In the genomic region with DNA sequence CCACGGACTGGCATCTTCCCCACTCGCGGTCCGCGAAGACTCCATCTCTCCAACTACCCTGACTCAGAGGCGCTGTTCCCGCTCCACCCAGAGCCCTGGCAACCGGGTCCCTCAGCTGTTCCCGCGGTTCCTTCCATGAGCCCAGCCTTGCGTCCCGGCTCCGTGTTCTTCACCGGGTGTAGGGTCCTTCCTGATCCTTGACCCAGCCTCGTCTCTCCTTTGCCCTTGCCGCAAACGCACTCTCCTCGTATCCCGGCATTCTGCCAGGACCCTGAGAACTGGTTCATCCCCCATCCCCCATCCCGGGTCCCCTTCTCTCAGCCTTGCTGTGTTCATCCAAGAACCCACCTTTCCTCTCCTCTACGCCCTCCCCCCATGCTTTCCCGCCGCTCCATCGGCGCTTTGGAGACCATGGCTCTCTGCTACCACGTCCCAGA, we compare ENCODE assay signal across 8 cellular contexts. TPM values are rescaled to one million over a fixed set of nuclear protein-coding genes. Genes with fewer than 3 reads are reported as not detected.
DNase-seq lines count a peak whose midpoint lies in the region; ATAC-seq and TF ChIP-seq lines count a peak whose summit lies in the region.

No MANE protein-coding gene starts in this region.

- no peaks in the 10 kb centered on the region for H3K27me3 ChIP-seq in GM23248 (replicated peaks; ENCODE audit: insufficient read depth)

- no peaks in the 10 kb centered on the region for H3K9me3 Mint-ChIP-seq in activated CD4-positive, alpha-beta memory T cell treated with anti-CD3 and anti-CD28 coated beads, Interleukin-2, amount 10 ng/mL, durations not matched to agents 7 days and 5 days

- H3K4me1 ChIP-seq in GM23248 (ENCODE audit: insufficient read depth) = no peaks in the 10 kb centered on the region; the same call in 1 of the 2 replicates

- H2AFZ ChIP-seq in GM23248 = peak overlapping the region; percentile 76

- no peaks in the 10 kb centered on the region for H3K36me3 ChIP-seq in GM23248 (ENCODE audit: low read depth)

- in situ Hi-C loops in GM23248 (cut with MboI) = no loop called here

- H3K9me3 ChIP-seq in GM23248 (ENCODE audit: low read depth) = no peaks in the 10 kb centered on the region

- no peak for TF ChIP-seq CTCF in 22Rv1 (IDR thresholded peaks at IDR 0.05)

- peaks cover 77% of the 10 kb centered on the region for H3K27me3 Mint-ChIP-seq in activated CD4-positive, alpha-beta memory T cell treated with anti-CD3 and anti-CD28 coated beads, Interleukin-2, amount 10 ng/mL, durations not matched to agents 7 days and 5 days

- peak overlapping the region; percentile 70 for H3K9ac ChIP-seq in GM23248

- ATAC-seq in HG03520 (IDR thresholded peaks at IDR 0.05; ENCODE audit: unreplicated experiment) = no peak

- H3K27ac ChIP-seq in 22Rv1 (peak overlapping the region; percentile 87), GM23248 (0 out of 2 replicates have a peak overlapping the region, but pooled peaks have one; percentile 68)

- CTCF ChIA-PET in activated CD4-positive, alpha-beta memory T cell treated with anti-CD3 and anti-CD28 coated beads, Interleukin-2, amount 10 ng/mL, durations not matched to agents 7 days and 5 days (lab: Charles Lee) = interaction anchor here (1.7 to 2.4 kb wide), 3 partner anchors 20 to 99 kb away, joined by 8 to 23 read pairs (median 10); a partner anchor contains a TSS

- no peaks in the 10 kb centered on the region for H3K79me2 ChIP-seq in GM23248 (ENCODE audit: insufficient read depth)

- WGBS in GM23248 (ENCODE audit: low coverage in 1 of 2, low lambda C conversion rate in 2 of 2, missing lambda C conversion rate in 2 of 2), 2 experiments = 4 to 6% methylated on average over 25 to 26 of the region's 26 CpGs

- no peaks in the 10 kb centered on the region for H3K9me2 ChIP-seq in GM23248 (ENCODE audit: insufficient read depth)

- H3K27ac Mint-ChIP-seq in activated CD4-positive, alpha-beta memory T cell treated with anti-CD3 and anti-CD28 coated beads, Interleukin-2, amount 10 ng/mL, durations not matched to agents 7 days and 5 days = peak overlapping the region; percentile 56

- peaks cover 21% of the 10 kb centered on the region for H3K36me3 Mint-ChIP-seq in activated CD4-positive, alpha-beta memory T cell treated with anti-CD3 and anti-CD28 coated beads, Interleukin-2, amount 10 ng/mL, durations not matched to agents 7 days and 5 days (ENCODE audit: low read depth)

- H3K4me3 ChIP-seq in GM23248 (peak overlapping the region; percentile 72), iPS-11a (ENCODE audit: low read depth, low read length) (peak overlapping the region; percentile 41)

- peak; percentile 73 for DNase-seq in GM23248
- DNase-seq in activated CD4-positive, alpha-beta memory T cell treated with anti-CD3 and anti-CD28 coated beads, Interleukin-2, amount 10 ng/mL, durations not matched to agents 7 days and 5 days = no peak
- no peak for DNase-seq in putamen (ENCODE audit: low spot score)
- DNase-seq in COLO829 (ENCODE audit: low spot score) = no peak
- no peak for DNase-seq in NCI-H2029 (lab: John Stamatoyannopoulos, UW)

- H3K4me1 Mint-ChIP-seq in activated CD4-positive, alpha-beta memory T cell treated with anti-CD3 and anti-CD28 coated beads, Interleukin-2, amount 10 ng/mL, durations not matched to agents 7 days and 5 days = peaks cover 86% of the 10 kb centered on the region

- 0 out of 2 replicates have a peak, but pooled peaks cover 9% of the 10 kb centered on the region for H3F3A ChIP-seq in GM23248 (ENCODE audit: insufficient read depth)

- H4K20me1 ChIP-seq in GM23248 (ENCODE audit: insufficient read depth) = no peaks in the 10 kb centered on the region

- peak overlapping the region; percentile 65 for H3K4me3 Mint-ChIP-seq in activated CD4-positive, alpha-beta memory T cell treated with anti-CD3 and anti-CD28 coated beads, Interleukin-2, amount 10 ng/mL, durations not matched to agents 7 days and 5 days

- POLR2A ChIA-PET in activated CD4-positive, alpha-beta memory T cell treated with anti-CD3 and anti-CD28 coated beads, Interleukin-2, amount 10 ng/mL, durations not matched to agents 7 days and 5 days (lab: Charles Lee) = interaction anchor here (2.3 to 8.9 kb wide), 2 partner anchors 20 to 90 kb away, joined by 9 to 105 read pairs; a partner anchor contains a TSS

- H3K4me2 ChIP-seq in GM23248 (ENCODE audit: unreplicated experiment) = peak overlapping the region; percentile 80

RNA-seq across cellular contexts. Expression of a gene that starts 0.7 kb away (rescaled TPM):
- total RNA-seq in GM23248 (2014; rRNA removed; shearing (Covaris generic)) = 45.4 and 48.7 TPM in 2 replicates
- 8.8 and 9.8 TPM in 2 replicates for polyA plus RNA-seq in GM23248 (2016; fragmentation: Nextera tagmentation; extraction: Ambion mirVana)
- total RNA-seq in activated CD4-positive, alpha-beta memory T cell treated with anti-CD3 and anti-CD28 coated beads, Interleukin-2, amount 10 ng/mL, durations not matched to agents 7 days and 5 days = 1 to 10 TPM in 1 of 2 experiments, under 1 TPM in 1; 0.53 to 1.1 TPM

RNA-seq across cellular contexts. Expression of a gene that starts 3.7 kb away (rescaled TPM):
- total RNA-seq in GM23248 (2014; rRNA removed; shearing (Covaris generic)) = 1.1 and 3.7 TPM in 2 replicates
- 0.44 and 1.3 TPM in 2 replicates for polyA plus RNA-seq in GM23248 (2016; fragmentation: Nextera tagmentation; extraction: Ambion mirVana)
- 1 to 10 TPM; 1.5 to 2.0 TPM for total RNA-seq in activated CD4-positive, alpha-beta memory T cell treated with anti-CD3 and anti-CD28 coated beads, Interleukin-2, amount 10 ng/mL, durations not matched to agents 7 days and 5 days

RNA-seq across cellular contexts. Expression of a gene that starts 19.2 kb away (rescaled TPM):
- total RNA-seq in GM23248 (2014; rRNA removed; shearing (Covaris generic)) = 1.8 and 2.5 TPM in 2 replicates
- 1.4 and 1.8 TPM in 2 replicates for polyA plus RNA-seq in GM23248 (2016; fragmentation: Nextera tagmentation; extraction: Ambion mirVana)
- total RNA-seq in activated CD4-positive, alpha-beta memory T cell treated with anti-CD3 and anti-CD28 coated beads, Interleukin-2, amount 10 ng/mL, durations not matched to agents 7 days and 5 days = 1 to 10 TPM; 1.0 to 1.4 TPM

RNA-seq across cellular contexts. Expression of a gene that starts 19.5 kb away (rescaled TPM):
- total RNA-seq in GM23248 (2014; rRNA removed; shearing (Covaris generic)) = 21.6 and 22.3 TPM in 2 replicates
- polyA plus RNA-seq in GM23248 (2016; fragmentation: Nextera tagmentation; extraction: Ambion mirVana) = 23.6 and 24.4 TPM in 2 replicates
- total RNA-seq in activated CD4-positive, alpha-beta memory T cell treated with anti-CD3 and anti-CD28 coated beads, Interleukin-2, amount 10 ng/mL, durations not matched to agents 7 days and 5 days = 10 to 100 TPM; 23.8 to 24.3 TPM

RNA-seq across cellular contexts. Expression of a gene that starts 25.4 kb away (rescaled TPM):
- 46.6 and 50.2 TPM in 2 replicates for total RNA-seq in GM23248 (2014; rRNA removed; shearing (Covaris generic))
- 48.9 and 49.2 TPM in 2 replicates for polyA plus RNA-seq in GM23248 (2016; fragmentation: Nextera tagmentation; extraction: Ambion mirVana)
- total RNA-seq in activated CD4-positive, alpha-beta memory T cell treated with anti-CD3 and anti-CD28 coated beads, Interleukin-2, amount 10 ng/mL, durations not matched to agents 7 days and 5 days = 1 to 10 TPM; 3.5 to 3.7 TPM

Comparison
In these comparisons a context has a peak if more than half of its experiments do, and no peak if none do; other contexts are left out.
1. RNA of a gene that starts 0.7 kb away (total RNA-seq): 45.4 to 48.7 TPM in GM23248; 0.53 to 1.1 TPM in activated CD4-positive, alpha-beta memory T cell treated with anti-CD3 and anti-CD28 coated beads, Interleukin-2, amount 10 ng/mL, durations not matched to agents 7 days and 5 days; every median in the first group is over 10 times any median in the second.